ENCODE assay signal across 22 cellular contexts in the genomic region with DNA sequence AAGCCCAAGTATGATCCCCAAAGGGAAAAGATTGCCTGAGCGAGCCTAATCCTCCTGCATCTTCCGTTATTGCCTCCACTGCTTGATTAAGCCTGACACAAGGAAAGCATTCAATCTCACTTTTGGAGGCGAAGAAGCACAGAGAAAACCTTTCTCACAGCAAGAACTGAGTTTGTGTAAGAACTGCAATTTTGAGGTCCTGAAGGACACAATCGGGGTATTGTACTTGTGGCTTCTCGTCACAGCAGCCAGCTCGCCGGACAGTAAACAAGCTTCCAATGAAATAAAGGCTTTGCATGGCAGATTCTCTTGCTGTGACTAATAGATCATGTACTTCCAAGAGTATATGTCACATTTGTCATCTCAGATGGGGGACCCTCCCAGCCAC. TPM values are rescaled to one million over a fixed set of nuclear protein-coding genes. Genes with fewer than 3 reads are reported as not detected.
DNase-seq lines count a peak whose midpoint lies in the region; ATAC-seq and TF ChIP-seq lines count a peak whose summit lies in the region.
"Had no signal": no experiment of that assay in that cellular context is flagged by ENCODE, and none has a peak within 500 bp of the region (broad histone marks: within the 10 kb centered on the region; RNA-seq: fewer than 3 reads in every experiment).

No MANE protein-coding gene starts in this region.

- H3K4me1 ChIP-seq in osteoblast (ENCODE audit: insufficient read depth, low read length) (no peaks in the 10 kb centered on the region), upper lobe of left lung (peaks cover 0 to 18% (median 14%) of the 10 kb centered on the region in 4 donors), left ventricle myocardium inferior (peaks cover 7% of the 10 kb centered on the region)
- H3K4me1 ChIP-seq: adrenal gland, breast epithelium had no signal

- H3K27me3 ChIP-seq in osteoblast (ENCODE audit: insufficient read depth, low read length) (peaks cover 96% of the 10 kb centered on the region), upper lobe of left lung (peaks cover 0 to 22% (median 6%) of the 10 kb centered on the region in 4 donors), left ventricle myocardium inferior (ENCODE audit: low read depth) (peaks cover 100% of the 10 kb centered on the region)

- TF ChIP-seq CTCF in osteoblast (IDR thresholded peaks at IDR 0.05; ENCODE audit: extremely low read depth, low read depth, low read length): no peak
- no peak for TF ChIP-seq CTCF in upper lobe of left lung (IDR thresholded peaks at IDR 0.05)
- no peak for TF ChIP-seq CTCF in left ventricle myocardium inferior (IDR thresholded peaks at IDR 0.05; ENCODE audit: borderline replicate concordance)

- ATAC-seq in upper lobe of left lung (ENCODE audit: low FRiP score in 2 of 2) (no peak), HG02852 (IDR thresholded peaks at IDR 0.05; ENCODE audit: unreplicated experiment) (no peak)
- ATAC-seq: left ventricle myocardium superior; Panc1; stimulated activated effector memory CD8-positive, alpha-beta T cell treated with anti-CD3 and anti-CD28 coated beads, Interleukin-12 subunit alpha, Interleukin-12 subunit beta, amount 100 ng/mL, for 72 hours had no signal

- intact Hi-C loops in head of caudate nucleus (cut with DNase I): no loop called here
- intact Hi-C loops in left ventricle myocardium inferior (cut with micrococcal nuclease): no loop called here

- no peak overlapping the region for H3K4me2 ChIP-seq in osteoblast (ENCODE audit: insufficient read depth, low read length)
- H3K4me2 ChIP-seq: hepatocyte had no signal

- H3K27ac ChIP-seq in angular gyrus (ENCODE audit: low read depth, low read length) (peak overlapping the region; percentile 93), osteoblast (ENCODE audit: low read depth, low read length) (no peak overlapping the region), upper lobe of left lung (peak overlapping the region in 3 of 4 donors; percentile 77 to 97 (median 95)), left ventricle myocardium inferior (replicated peaks) (no peak overlapping the region)
- H3K27ac ChIP-seq: adrenal gland, breast epithelium, hepatocyte had no signal

- no peak for TF ChIP-seq EP300 in upper lobe of left lung (IDR thresholded peaks at IDR 0.05)

- H3K9me3 ChIP-seq in osteoblast (ENCODE audit: low read depth, low read length) (peaks cover 3% of the 10 kb centered on the region), upper lobe of left lung (peaks cover 0 to 8% (median 2%) of the 10 kb centered on the region in 4 donors), left ventricle myocardium inferior (replicated peaks) (peaks cover 7% of the 10 kb centered on the region)
- H3K9me3 ChIP-seq: adrenal gland, breast epithelium had no signal

- TF ChIP-seq POLR2A in upper lobe of left lung (IDR thresholded peaks at IDR 0.05): no peak

- H3K79me2 ChIP-seq in osteoblast (ENCODE audit: insufficient read depth, low read length): no peaks in the 10 kb centered on the region

- no peak overlapping the region for H3K4me3 ChIP-seq in osteoblast (ENCODE audit: insufficient read depth, low read length)
- no peak overlapping the region for H3K4me3 ChIP-seq in upper lobe of left lung
- no peak overlapping the region for H3K4me3 ChIP-seq in left ventricle myocardium inferior
- H3K4me3 ChIP-seq: adrenal gland, breast epithelium, hepatocyte had no signal

- H4K20me1 ChIP-seq in osteoblast (ENCODE audit: insufficient read depth, low read length): no peaks in the 10 kb centered on the region

- 66 to 72% methylated on average over 7 of the region's 7 CpGs for WGBS in upper lobe of left lung, 2 donors

- DNase-seq in head of caudate nucleus (peak in 26 of 42 donors; percentile 18 to 73 (median 45)), osteoblast (ENCODE audit: insufficient read length, low spot score, missing footprints) (peak; percentile 65), upper lobe of left lung (no peak), left ventricle myocardium inferior (no peak), T-helper 9 cell (no peak)
- DNase-seq: activated CD4-positive, alpha-beta T cell treated with anti-CD3 and anti-CD28 coated beads for 1 hour; activated gamma-delta T cell treated with Interleukin-2 at 50 U/mL for 16 hours; adrenal gland; CD4-positive, CD25-positive, alpha-beta regulatory T cell; DMS 273 treated with DMSO at 0.1 percent for 48 hours; left ventricle myocardium superior; NCI-H1105; NCI-H1930; NCI-H526 treated with DMSO at 0.1 percent for 48 hours; SIG-M5; stimulated activated CD4-positive, alpha-beta T cell treated with anti-CD3 and anti-CD28 coated beads, Interleukin-2, amount 100 ng/mL, for 48 hours had no signal

- H3K36me3 ChIP-seq in osteoblast (ENCODE audit: insufficient read depth, low read length) (no peaks in the 10 kb centered on the region), upper lobe of left lung (peaks cover 0 to 39% (median 5%) of the 10 kb centered on the region in 4 donors), left ventricle myocardium inferior (no peaks in the 10 kb centered on the region)
- H3K36me3 ChIP-seq: adrenal gland, breast epithelium had no signal

- no peak overlapping the region for H2AFZ ChIP-seq in osteoblast (ENCODE audit: low read length)
- H2AFZ ChIP-seq: hepatocyte had no signal

RNA-seq across cellular contexts. Expression of a gene that starts 18.7 kb away (rescaled TPM):
- total RNA-seq in osteoblast: not detected in 2 replicates
- total RNA-seq in upper lobe of left lung: 10 to 100 TPM in 5 of 6 donors, 1 to 10 TPM in 1; 6.3 to 73.6 (median 24.5) TPM
- 0.33 TPM for total RNA-seq in left ventricle myocardium inferior
- total RNA-seq: CD4-positive, CD25-positive, alpha-beta regulatory T cell had no signal

Comparison
In these comparisons a context has a peak if more than half of its experiments do, and no peak if none do; other contexts are left out.
1. H3K27ac ChIP-seq: peak in angular gyrus (single experiment) and upper lobe of left lung (3 of 4); none in osteoblast (single experiment) and left ventricle myocardium inferior (single experiment).
2. DNase-seq: peak in head of caudate nucleus (26 of 42) and osteoblast (single experiment); none in upper lobe of left lung (0 of 2), left ventricle myocardium inferior (single experiment) and T-helper 9 cell (single experiment).